8 cellular contexts compared by ENCODE assay signal in genomic region chr18:34595673-34596072, GRCh38.
DNase-seq lines count a peak whose midpoint lies in the region; ATAC-seq, FAIRE-seq and TF ChIP-seq lines count a peak whose summit lies in the region.

No MANE protein-coding gene starts in this region.

- H2AFZ ChIP-seq in GM23248 (no peak overlapping the region), endothelial cell of umbilical vein (ENCODE audit: low read depth, low read length) (no peak overlapping the region), neural progenitor cell (replicated peaks) (no peak overlapping the region)

- H3K9me3 ChIP-seq in GM23248 (ENCODE audit: low read depth), result no peaks in the 10 kb centered on the region
- no peaks in the 10 kb centered on the region for H3K9me3 ChIP-seq in endothelial cell of umbilical vein (replicated peaks; ENCODE audit: control insufficient read depth, insufficient read depth, low read length)
- no peaks in the 10 kb centered on the region for H3K9me3 ChIP-seq in neural progenitor cell (ENCODE audit: low read depth)
- H3K9me3 ChIP-seq in CD4-positive, alpha-beta memory T cell (ENCODE audit: control insufficient read depth in 1 of 2, low read length in 2 of 2), result no peaks in the 10 kb centered on the region

- H3K4me1 ChIP-seq in GM23248 (ENCODE audit: insufficient read depth), result peaks cover 20% of the 10 kb centered on the region
- H3K4me1 ChIP-seq in endothelial cell of umbilical vein (ENCODE audit: control insufficient read depth, extremely low read depth, insufficient read depth, low read length), result peaks cover 2% of the 10 kb centered on the region
- peaks cover 11% of the 10 kb centered on the region for H3K4me1 ChIP-seq in neural progenitor cell
- no peaks in the 10 kb centered on the region for H3K4me1 ChIP-seq in CD4-positive, alpha-beta memory T cell (ENCODE audit: insufficient read depth, low read length)

- H3K36me3 ChIP-seq in GM23248 (ENCODE audit: low read depth) (no peaks in the 10 kb centered on the region), endothelial cell of umbilical vein (ENCODE audit: control insufficient read depth in 2 of 2, extremely low read depth in 1 of 2, insufficient read depth in 2 of 2, low read length in 2 of 2) (no peaks in the 10 kb centered on the region), neural progenitor cell (no peaks in the 10 kb centered on the region)
- H3K36me3 ChIP-seq in CD4-positive, alpha-beta memory T cell (ENCODE audit: insufficient read depth, low read length), result no peaks in the 10 kb centered on the region

- TF ChIP-seq CTCF in endothelial cell of umbilical vein (IDR thresholded peaks at IDR 0.05; ENCODE audit: extremely low read depth in 1 of 2, insufficient read depth in 1 of 2, low read depth in 1 of 2, low read length in 2 of 2) (no peak), neural progenitor cell (IDR thresholded peaks at IDR 0.05) (peak; percentile 54)

- H4K20me1 ChIP-seq in GM23248 (ENCODE audit: insufficient read depth) (no peaks in the 10 kb centered on the region), endothelial cell of umbilical vein (replicated peaks; ENCODE audit: control insufficient read depth, extremely low read depth, insufficient read depth, low read length) (no peaks in the 10 kb centered on the region), neural progenitor cell (ENCODE audit: low read depth) (no peaks in the 10 kb centered on the region)

- no TSS peak for BruUV-seq in endothelial cell of umbilical vein (replicated peaks; lab: Mats Ljungman, UMichigan)

- H3K27me3 ChIP-seq in GM23248 (replicated peaks; ENCODE audit: insufficient read depth), result no peaks in the 10 kb centered on the region
- no peaks in the 10 kb centered on the region for H3K27me3 ChIP-seq in endothelial cell of umbilical vein (ENCODE audit: control insufficient read depth in 2 of 2, insufficient read depth in 2 of 2, low read length in 2 of 2)
- H3K27me3 ChIP-seq in neural progenitor cell, result no peaks in the 10 kb centered on the region
- H3K27me3 ChIP-seq in CD4-positive, alpha-beta memory T cell (ENCODE audit: insufficient read depth, low read length), result no peaks in the 10 kb centered on the region

- H3K27ac ChIP-seq in GM23248 (no peak overlapping the region), endothelial cell of umbilical vein (ENCODE audit: insufficient read depth, low read depth, low read length) (no peak overlapping the region), neural progenitor cell (no peak overlapping the region)
- H3K27ac ChIP-seq in CD4-positive, alpha-beta memory T cell (ENCODE audit: low read depth, low read length), result no peak overlapping the region

- intact Hi-C loops in endothelial cell of umbilical vein (cut with micrococcal nuclease), result loop anchor here (1.0 to 10.0 kb wide), 3 partner anchors 66 to 379 kb away; no protein-coding TSS in a partner anchor
- intact Hi-C loops in CD4-positive, alpha-beta memory T cell (cut with micrococcal nuclease), result no loop called here

- 56 to 65% methylated on average over 2 of the region's 2 CpGs for WGBS in GM23248 (ENCODE audit: low coverage in 1 of 2, low lambda C conversion rate in 2 of 2, missing lambda C conversion rate in 2 of 2), 2 experiments

- POLR2A ChIA-PET in endothelial cell of umbilical vein (lab: Charles Lee), result no interaction called here
- POLR2A ChIA-PET in CD4-positive, alpha-beta memory T cell (lab: Charles Lee; ENCODE audit: partially characterized antibody), result no interaction called here

- no peak overlapping the region for H3K27ac Mint-ChIP-seq in neural progenitor cell
- no peak overlapping the region for H3K27ac Mint-ChIP-seq in CD4-positive, alpha-beta memory T cell

- dilution Hi-C loops in endothelial cell of umbilical vein (cut with MboI; ENCODE audit: extremely low pct_ligation_motif_present, low sequenced_read_pairs), result no loop called here

- H3K4me3 ChIP-seq in GM23248 (no peak overlapping the region), endothelial cell of umbilical vein (replicated peaks in 1 of 3; ENCODE audit: insufficient read depth in 1 of 3, low read depth in 1 of 3, low read length in 3 of 3) (no peak overlapping the region), neural progenitor cell (no peak overlapping the region)
- no peak overlapping the region for H3K4me3 ChIP-seq in CD4-positive, alpha-beta memory T cell (ENCODE audit: low read length in 2 of 2)

- TF ChIP-seq POLR2A in endothelial cell of umbilical vein (IDR thresholded peaks at IDR 0.05; ENCODE audit: low read depth, low read length), result no peak

- in situ Hi-C loops in GM23248 (cut with MboI), result no loop called here

- H3K36me3 Mint-ChIP-seq in neural progenitor cell, result no peaks in the 10 kb centered on the region
- H3K36me3 Mint-ChIP-seq in CD4-positive, alpha-beta memory T cell, result no peaks in the 10 kb centered on the region

- peaks cover 25% of the 10 kb centered on the region for H3K4me1 Mint-ChIP-seq in neural progenitor cell
- H3K4me1 Mint-ChIP-seq in CD4-positive, alpha-beta memory T cell, result peaks cover 0 to 2% (median 0%) of the 10 kb centered on the region in 4 donors

- no peak for FAIRE-seq in endothelial cell of umbilical vein (lab: Jason Lieb, UNC)

- H3K9me2 ChIP-seq in GM23248 (ENCODE audit: insufficient read depth), result no peaks in the 10 kb centered on the region

- no peak overlapping the region for H3K4me2 ChIP-seq in GM23248 (ENCODE audit: unreplicated experiment)
- no peak overlapping the region for H3K4me2 ChIP-seq in endothelial cell of umbilical vein (ENCODE audit: insufficient read depth, low read length)
- no peak overlapping the region for H3K4me2 ChIP-seq in neural progenitor cell

- no peak overlapping the region for H3K4me3 Mint-ChIP-seq in neural progenitor cell
- no peak overlapping the region for H3K4me3 Mint-ChIP-seq in CD4-positive, alpha-beta memory T cell

- DNase-seq in GM23248, result peak; percentile 43
- DNase-seq in NCI-H510A treated with DMSO at 0.1 percent for 48 hours (lab: John Stamatoyannopoulos, UW), result peak; percentile 49
- DNase-seq in endothelial cell of umbilical vein (ENCODE audit: low read depth, low spot score), result peak; percentile 47
- DNase-seq in neural progenitor cell (ENCODE audit: low spot score), result peak; percentile 40
- no peak for DNase-seq in activated T-cell treated with anti-CD3 and anti-CD28 coated beads, Interleukin-2, amount 50 U/mL, for 1 hour
- DNase-seq in CD4-positive, alpha-beta memory T cell, result no peak
- no peak for DNase-seq in NCI-H1436 treated with DMSO at 0.1 percent for 48 hours (lab: John Stamatoyannopoulos, UW)

- H3K9me3 Mint-ChIP-seq in neural progenitor cell, result no peaks in the 10 kb centered on the region
- H3K9me3 Mint-ChIP-seq in CD4-positive, alpha-beta memory T cell, result peaks cover 0 to 7% (median 0%) of the 10 kb centered on the region in 8 donors

- no peak overlapping the region for H3K9ac ChIP-seq in GM23248
- H3K9ac ChIP-seq in endothelial cell of umbilical vein (replicated peaks; ENCODE audit: extremely low read depth, insufficient read depth, low read length), result no peak overlapping the region
- no peak overlapping the region for H3K9ac ChIP-seq in neural progenitor cell

- H3K79me2 ChIP-seq in GM23248 (ENCODE audit: insufficient read depth), result no peaks in the 10 kb centered on the region
- H3K79me2 ChIP-seq in endothelial cell of umbilical vein (ENCODE audit: control insufficient read depth, insufficient read depth, low read length), result no peaks in the 10 kb centered on the region
- H3K79me2 ChIP-seq in neural progenitor cell (ENCODE audit: low read depth), result no peaks in the 10 kb centered on the region

- no peak for ATAC-seq in GM19395 (IDR thresholded peaks at IDR 0.05; ENCODE audit: unreplicated experiment)

- CTCF ChIA-PET in endothelial cell of umbilical vein (lab: Charles Lee), result interaction anchor here (0.6 to 3.5 kb wide), 6 partner anchors 9 to 268 kb away, joined by 3 to 31 read pairs (median 6); no protein-coding TSS in a partner anchor
- CTCF ChIA-PET in CD4-positive, alpha-beta memory T cell (lab: Charles Lee; ENCODE audit: partially characterized antibody), result no interaction called here

- H3K27me3 Mint-ChIP-seq in neural progenitor cell (ENCODE audit: insufficient read depth, low read depth), result no peaks in the 10 kb centered on the region
- no peaks in the 10 kb centered on the region for H3K27me3 Mint-ChIP-seq in CD4-positive, alpha-beta memory T cell

- H3F3A ChIP-seq in GM23248 (ENCODE audit: insufficient read depth) (peaks cover 18% of the 10 kb centered on the region; the same call in 1 of the 2 replicates), neural progenitor cell (ENCODE audit: low read depth) (no peaks in the 10 kb centered on the region)

- no peaks in the 10 kb centered on the region for H3K9me1 ChIP-seq in endothelial cell of umbilical vein (replicated peaks; ENCODE audit: control insufficient read depth, extremely low read depth, insufficient read depth, low read length)

TF ChIP-seq in endothelial cell of umbilical vein, 7 proteins besides CTCF, POLR2A, EP300 and RAD21:
- TF ChIP-seq MAX (IDR thresholded peaks at IDR 0.05; ENCODE audit: insufficient read depth, insufficient read length), result no peak
- no peak for TF ChIP-seq JUN (IDR thresholded peaks at IDR 0.05; ENCODE audit: borderline replicate concordance, insufficient read depth, insufficient read length, low read depth)
- no peak for TF ChIP-seq GATA2 (IDR thresholded peaks at IDR 0.05; ENCODE audit: insufficient read depth, insufficient read length, low read depth, low read length)
- TF ChIP-seq POLR2AphosphoS5 (IDR thresholded peaks at IDR 0.05; ENCODE audit: insufficient read depth, low read depth, low read length), result no peak
- no peak for TF ChIP-seq FOS (IDR thresholded peaks at IDR 0.05; ENCODE audit: borderline replicate concordance, insufficient read depth, low read length)
- TF ChIP-seq EZH2 (IDR thresholded peaks at IDR 0.05; ENCODE audit: borderline replicate concordance, low read depth, low read length, severe bottlenecking), result no peak
- TF ChIP-seq MYC (IDR thresholded peaks at IDR 0.05; ENCODE audit: low read depth, low read length), result no peak

Comparison
In these comparisons a context has a peak if more than half of its experiments do, and no peak if none do; other contexts are left out.
1. DNase-seq: peak in GM23248 (single experiment), NCI-H510A treated with DMSO at 0.1 percent for 48 hours (single experiment), endothelial cell of umbilical vein (single experiment) and neural progenitor cell (single experiment); none in activated T-cell treated with anti-CD3 and anti-CD28 coated beads, Interleukin-2, amount 50 U/mL, for 1 hour (single experiment), CD4-positive, alpha-beta memory T cell (0 of 5) and NCI-H1436 treated with DMSO at 0.1 percent for 48 hours (single experiment).